Comparison of ENCODE assay signal across 3 cellular contexts in the genomic region with DNA sequence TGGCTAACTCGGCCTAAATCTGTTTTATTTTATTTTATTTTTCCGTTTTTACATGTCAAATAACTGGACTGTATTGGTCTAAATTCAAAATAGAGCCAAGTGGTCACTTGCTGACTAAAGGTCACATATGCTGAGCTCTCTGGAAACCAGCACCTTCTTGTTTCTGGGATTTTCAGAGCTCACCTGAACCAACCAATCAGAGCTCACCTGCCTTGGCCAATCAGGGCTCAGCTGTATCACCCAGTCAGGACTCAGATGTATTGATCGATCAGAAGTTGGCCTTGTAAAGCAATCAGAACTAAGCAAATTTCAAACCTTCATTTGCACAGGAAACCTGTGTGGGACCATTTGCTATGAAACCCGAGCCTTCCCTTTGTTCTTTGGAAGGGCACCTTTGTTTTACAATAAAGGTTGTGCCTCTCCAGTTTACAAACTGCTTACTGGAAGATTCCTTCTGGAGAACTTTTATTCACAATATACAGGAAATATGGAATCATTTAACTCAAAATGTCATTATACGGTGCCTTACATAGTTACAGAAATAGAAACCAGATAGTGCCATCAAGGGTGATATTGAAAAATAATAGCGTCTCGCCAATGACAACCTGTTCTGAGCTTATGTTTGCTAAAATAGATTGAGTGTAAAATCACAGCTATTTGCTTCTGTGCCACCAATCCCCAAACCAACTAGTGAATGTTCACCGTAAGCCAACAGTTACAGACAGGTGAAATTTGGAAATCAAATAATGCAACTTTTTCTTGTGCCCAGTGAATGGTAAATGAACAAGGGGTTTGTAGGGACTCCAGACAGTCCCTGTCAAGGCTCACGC.
A peak's percentile ranks its signal among the peaks of the same experiment; 100 is the strongest.
TF ChIP-seq lines count a peak whose summit lies in the region.

No MANE protein-coding gene starts in this region.

TF ChIP-seq in A549, 52 proteins besides CTCF, POLR2A, EP300 and RAD21:
- TF ChIP-seq, protein P1, sequence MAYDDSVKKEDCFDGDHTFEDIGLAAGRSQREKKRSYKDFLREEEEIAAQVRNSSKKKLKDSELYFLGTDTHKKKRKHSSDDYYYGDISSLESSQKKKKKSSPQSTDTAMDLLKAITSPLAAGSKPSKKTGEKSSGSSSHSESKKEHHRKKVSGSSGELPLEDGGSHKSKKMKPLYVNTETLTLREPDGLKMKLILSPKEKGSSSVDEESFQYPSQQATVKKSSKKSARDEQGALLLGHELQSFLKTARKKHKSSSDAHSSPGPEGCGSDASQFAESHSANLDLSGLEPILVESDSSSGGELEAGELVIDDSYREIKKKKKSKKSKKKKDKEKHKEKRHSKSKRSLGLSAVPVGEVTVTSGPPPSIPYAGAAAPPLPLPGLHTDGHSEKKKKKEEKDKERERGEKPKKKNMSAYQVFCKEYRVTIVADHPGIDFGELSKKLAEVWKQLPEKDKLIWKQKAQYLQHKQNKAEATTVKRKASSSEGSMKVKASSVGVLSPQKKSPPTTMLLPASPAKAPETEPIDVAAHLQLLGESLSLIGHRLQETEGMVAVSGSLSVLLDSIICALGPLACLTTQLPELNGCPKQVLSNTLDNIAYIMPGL (CRISPR knock-in tag; IDR thresholded peaks at IDR 0.05; ENCODE audit: borderline replicate concordance): no peak
- TF ChIP-seq HEYL (CRISPR knock-in tag; IDR thresholded peaks at IDR 0.05): no peak
TF ChIP-seq in A549: peak in this region for 0.

TF ChIP-seq in GM23338, 12 proteins besides CTCF, POLR2A, EP300 and RAD21:
- TF ChIP-seq JUNB (IDR thresholded peaks at IDR 0.05; ENCODE audit: unreplicated experiment): no peak
- no peak for TF ChIP-seq NANOG (IDR thresholded peaks at IDR 0.05; ENCODE audit: borderline replicate concordance)
- no peak for TF ChIP-seq EZH2 (IDR thresholded peaks at IDR 0.05; ENCODE audit: low read depth, unreplicated experiment)

TF ChIP-seq in HepG2, 621 proteins besides CTCF, POLR2A, EP300 and RAD21 (continues in another document):
- no peak for TF ChIP-seq JUND (CRISPR knock-in tag; IDR thresholded peaks at IDR 0.05)
- peak; percentile 76 for TF ChIP-seq HDAC1 (CRISPR knock-in tag; IDR thresholded peaks at IDR 0.05)
- no peak for TF ChIP-seq TP53 (CRISPR knock-in tag; conservative IDR thresholded peaks at IDR 0.05)
- peak; percentile 42; the same call in 1 of the 2 replicates for TF ChIP-seq BCL6 (CRISPR knock-in tag; IDR thresholded peaks at IDR 0.05)
- TF ChIP-seq ZNF788 (CRISPR knock-in tag; IDR thresholded peaks at IDR 0.05; ENCODE audit: borderline replicate concordance): no peak
- no peak for TF ChIP-seq SATB2 (CRISPR knock-in tag; IDR thresholded peaks at IDR 0.05)
- no peak for TF ChIP-seq CHCHD3 (CRISPR knock-in tag; IDR thresholded peaks at IDR 0.05)
- TF ChIP-seq ZNF660 (CRISPR knock-in tag; IDR thresholded peaks at IDR 0.05; ENCODE audit: borderline replicate concordance, low read depth): no peak
- peak; percentile 75; the same call in 1 of the 2 replicates for TF ChIP-seq ZNF292 (CRISPR knock-in tag; IDR thresholded peaks at IDR 0.05; ENCODE audit: borderline replicate concordance, low read depth)
- 0 out of 2 replicates have a peak, but pooled peaks have one; percentile 11 for TF ChIP-seq TOPORS (CRISPR knock-in tag; IDR thresholded peaks at IDR 0.05)
- TF ChIP-seq TCF7 (IDR thresholded peaks at IDR 0.05; ENCODE audit: low read depth): peak; percentile 75
- peak; percentile 52; the same call in 1 of the 2 replicates for TF ChIP-seq NR2F6 (IDR thresholded peaks at IDR 0.05)
- TF ChIP-seq NR2F6 (CRISPR knock-in tag; IDR thresholded peaks at IDR 0.05): peak; percentile 76
- TF ChIP-seq KAT2B (IDR thresholded peaks at IDR 0.05; ENCODE audit: borderline replicate concordance, low read depth, low read length): peak; percentile 77
- TF ChIP-seq, protein P2, sequence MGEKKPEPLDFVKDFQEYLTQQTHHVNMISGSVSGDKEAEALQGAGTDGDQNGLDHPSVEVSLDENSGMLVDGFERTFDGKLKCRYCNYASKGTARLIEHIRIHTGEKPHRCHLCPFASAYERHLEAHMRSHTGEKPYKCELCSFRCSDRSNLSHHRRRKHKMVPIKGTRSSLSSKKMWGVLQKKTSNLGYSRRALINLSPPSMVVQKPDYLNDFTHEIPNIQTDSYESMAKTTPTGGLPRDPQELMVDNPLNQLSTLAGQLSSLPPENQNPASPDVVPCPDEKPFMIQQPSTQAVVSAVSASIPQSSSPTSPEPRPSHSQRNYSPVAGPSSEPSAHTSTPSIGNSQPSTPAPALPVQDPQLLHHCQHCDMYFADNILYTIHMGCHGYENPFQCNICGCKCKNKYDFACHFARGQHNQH (CRISPR knock-in tag; IDR thresholded peaks at IDR 0.05): 0 out of 2 replicates have a peak, but pooled peaks have one; percentile 30
- TF ChIP-seq, protein P3, sequence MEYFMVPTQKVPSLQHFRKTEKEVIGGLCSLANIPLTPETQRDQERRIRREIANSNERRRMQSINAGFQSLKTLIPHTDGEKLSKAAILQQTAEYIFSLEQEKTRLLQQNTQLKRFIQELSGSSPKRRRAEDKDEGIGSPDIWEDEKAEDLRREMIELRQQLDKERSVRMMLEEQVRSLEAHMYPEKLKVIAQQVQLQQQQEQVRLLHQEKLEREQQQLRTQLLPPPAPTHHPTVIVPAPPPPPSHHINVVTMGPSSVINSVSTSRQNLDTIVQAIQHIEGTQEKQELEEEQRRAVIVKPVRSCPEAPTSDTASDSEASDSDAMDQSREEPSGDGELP (IDR thresholded peaks at IDR 0.05; ENCODE audit: borderline replicate concordance, low read depth): peak; percentile 52; the same call in 1 of the 2 replicates
- TF ChIP-seq SOX5 (CRISPR knock-in tag; IDR thresholded peaks at IDR 0.05; ENCODE audit: borderline replicate concordance): peak; percentile 96
- TF ChIP-seq KDM1A (CRISPR knock-in tag; IDR thresholded peaks at IDR 0.05): peak; percentile 89; the same call in 1 of the 2 replicates
- no peak for TF ChIP-seq FOXC1 (CRISPR knock-in tag; IDR thresholded peaks at IDR 0.05; ENCODE audit: borderline replicate concordance)
- TF ChIP-seq CEBPG (CRISPR knock-in tag; IDR thresholded peaks at IDR 0.05): peak; percentile 60
- TF ChIP-seq IKZF4 (CRISPR knock-in tag; IDR thresholded peaks at IDR 0.05; ENCODE audit: borderline replicate concordance, low read depth, not compliant biosample characterization): no peak
- no peak for TF ChIP-seq FOXA1 (IDR thresholded peaks at IDR 0.05)
- peak; percentile 30; the same call in 1 of the 2 replicates for TF ChIP-seq FOXA1 (CRISPR knock-in tag; IDR thresholded peaks at IDR 0.05)
- peak; percentile 46; the same call in 1 of the 2 replicates for TF ChIP-seq NR2C2 (CRISPR knock-in tag; IDR thresholded peaks at IDR 0.05; ENCODE audit: borderline replicate concordance)
- no peak for TF ChIP-seq MZF1 (CRISPR knock-in tag; IDR thresholded peaks at IDR 0.05; ENCODE audit: borderline replicate concordance)
- TF ChIP-seq NFYC (CRISPR knock-in tag; IDR thresholded peaks at IDR 0.05): peak; percentile 88
- TF ChIP-seq CREB1 (IDR thresholded peaks at IDR 0.05): no peak
- TF ChIP-seq CREB1 (CRISPR knock-in tag; IDR thresholded peaks at IDR 0.05): peak; percentile 85
- peak; percentile 33; the same call in 1 of the 2 replicates for TF ChIP-seq ZNF205 (CRISPR knock-in tag; IDR thresholded peaks at IDR 0.05)
- TF ChIP-seq, protein P4, sequence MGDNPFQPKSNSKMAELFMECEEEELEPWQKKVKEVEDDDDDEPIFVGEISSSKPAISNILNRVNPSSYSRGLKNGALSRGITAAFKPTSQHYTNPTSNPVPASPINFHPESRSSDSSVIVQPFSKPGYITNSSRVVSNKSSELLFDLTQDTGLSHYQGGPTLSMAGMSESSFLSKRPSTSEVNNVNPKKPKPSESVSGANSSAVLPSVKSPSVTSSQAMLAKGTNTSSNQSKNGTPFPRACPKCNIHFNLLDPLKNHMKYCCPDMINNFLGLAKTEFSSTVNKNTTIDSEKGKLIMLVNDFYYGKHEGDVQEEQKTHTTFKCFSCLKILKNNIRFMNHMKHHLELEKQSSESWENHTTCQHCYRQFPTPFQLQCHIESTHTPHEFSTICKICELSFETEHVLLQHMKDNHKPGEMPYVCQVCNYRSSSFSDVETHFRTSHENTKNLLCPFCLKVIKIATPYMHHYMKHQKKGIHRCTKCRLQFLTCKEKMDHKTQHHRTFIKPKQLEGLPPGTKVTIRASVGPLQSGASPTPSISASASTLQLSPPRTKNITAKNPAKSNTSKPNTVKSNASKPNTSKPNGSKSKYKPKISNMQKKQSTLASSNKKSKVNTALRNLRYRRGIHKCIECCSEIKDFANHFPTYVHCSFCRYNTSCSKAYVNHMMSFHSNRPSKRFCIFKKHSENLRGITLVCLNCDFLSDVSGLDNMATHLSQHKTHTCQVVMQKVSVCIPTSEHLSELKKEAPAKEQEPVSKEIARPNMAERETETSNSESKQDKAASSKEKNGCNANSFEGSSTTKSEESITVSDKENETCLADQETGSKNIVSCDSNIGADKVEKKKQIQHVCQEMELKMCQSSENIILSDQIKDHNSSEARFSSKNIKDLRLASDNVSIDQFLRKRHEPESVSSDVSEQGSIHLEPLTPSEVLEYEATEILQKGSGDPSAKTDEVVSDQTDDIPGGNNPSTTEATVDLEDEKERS (CRISPR knock-in tag; IDR thresholded peaks at IDR 0.05): peak; percentile 86
- TF ChIP-seq KAT8 (CRISPR knock-in tag; IDR thresholded peaks at IDR 0.05): 0 out of 2 replicates have a peak, but pooled peaks have one; percentile 20
- TF ChIP-seq TBX3 (IDR thresholded peaks at IDR 0.05; ENCODE audit: borderline replicate concordance): peak; percentile 24; the same call in 1 of the 2 replicates
- TF ChIP-seq PHF21A (CRISPR knock-in tag; IDR thresholded peaks at IDR 0.05): peak; percentile 100
- TF ChIP-seq SMAD9 (CRISPR knock-in tag; IDR thresholded peaks at IDR 0.05): no peak
- peak; percentile 72 for TF ChIP-seq TBX2 (CRISPR knock-in tag; IDR thresholded peaks at IDR 0.05; ENCODE audit: borderline replicate concordance)
- TF ChIP-seq ZMYM3 (CRISPR knock-in tag; IDR thresholded peaks at IDR 0.05): no peak
- no peak for TF ChIP-seq ZNF274 (CRISPR knock-in tag; IDR thresholded peaks at IDR 0.05)
- TF ChIP-seq SALL1 (CRISPR knock-in tag; IDR thresholded peaks at IDR 0.05): peak; percentile 92
- TF ChIP-seq HNF4A (CRISPR knock-in tag; IDR thresholded peaks at IDR 0.05): peak; percentile 70
- TF ChIP-seq TAF1 (CRISPR knock-in tag; IDR thresholded peaks at IDR 0.05): no peak
- TF ChIP-seq, protein P5, sequence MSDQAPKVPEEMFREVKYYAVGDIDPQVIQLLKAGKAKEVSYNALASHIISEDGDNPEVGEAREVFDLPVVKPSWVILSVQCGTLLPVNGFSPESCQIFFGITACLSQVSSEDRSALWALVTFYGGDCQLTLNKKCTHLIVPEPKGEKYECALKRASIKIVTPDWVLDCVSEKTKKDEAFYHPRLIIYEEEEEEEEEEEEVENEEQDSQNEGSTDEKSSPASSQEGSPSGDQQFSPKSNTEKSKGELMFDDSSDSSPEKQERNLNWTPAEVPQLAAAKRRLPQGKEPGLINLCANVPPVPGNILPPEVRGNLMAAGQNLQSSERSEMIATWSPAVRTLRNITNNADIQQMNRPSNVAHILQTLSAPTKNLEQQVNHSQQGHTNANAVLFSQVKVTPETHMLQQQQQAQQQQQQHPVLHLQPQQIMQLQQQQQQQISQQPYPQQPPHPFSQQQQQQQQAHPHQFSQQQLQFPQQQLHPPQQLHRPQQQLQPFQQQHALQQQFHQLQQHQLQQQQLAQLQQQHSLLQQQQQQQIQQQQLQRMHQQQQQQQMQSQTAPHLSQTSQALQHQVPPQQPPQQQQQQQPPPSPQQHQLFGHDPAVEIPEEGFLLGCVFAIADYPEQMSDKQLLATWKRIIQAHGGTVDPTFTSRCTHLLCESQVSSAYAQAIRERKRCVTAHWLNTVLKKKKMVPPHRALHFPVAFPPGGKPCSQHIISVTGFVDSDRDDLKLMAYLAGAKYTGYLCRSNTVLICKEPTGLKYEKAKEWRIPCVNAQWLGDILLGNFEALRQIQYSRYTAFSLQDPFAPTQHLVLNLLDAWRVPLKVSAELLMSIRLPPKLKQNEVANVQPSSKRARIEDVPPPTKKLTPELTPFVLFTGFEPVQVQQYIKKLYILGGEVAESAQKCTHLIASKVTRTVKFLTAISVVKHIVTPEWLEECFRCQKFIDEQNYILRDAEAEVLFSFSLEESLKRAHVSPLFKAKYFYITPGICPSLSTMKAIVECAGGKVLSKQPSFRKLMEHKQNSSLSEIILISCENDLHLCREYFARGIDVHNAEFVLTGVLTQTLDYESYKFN (CRISPR knock-in tag; conservative IDR thresholded peaks at IDR 0.05): peak; percentile 88
- no peak for TF ChIP-seq SOX6 (IDR thresholded peaks at IDR 0.05)
- peak; percentile 99 for TF ChIP-seq SOX6 (CRISPR knock-in tag; IDR thresholded peaks at IDR 0.05)
- no peak for TF ChIP-seq ZNF768 (CRISPR knock-in tag; IDR thresholded peaks at IDR 0.05)
- TF ChIP-seq, protein P6, sequence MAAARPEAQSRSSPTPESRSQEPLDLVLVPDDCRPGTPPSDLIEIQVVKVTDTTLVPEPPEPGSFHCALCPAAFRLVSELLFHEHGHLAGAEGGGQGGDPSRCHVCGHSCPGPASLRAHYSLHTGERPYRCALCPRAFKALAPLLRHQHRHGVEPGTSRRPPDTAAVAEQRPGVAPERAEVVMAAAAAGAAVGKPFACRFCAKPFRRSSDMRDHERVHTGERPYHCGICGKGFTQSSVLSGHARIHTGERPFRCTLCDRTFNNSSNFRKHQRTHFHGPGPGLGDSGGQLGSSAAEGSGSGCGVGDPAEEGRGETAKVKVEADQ (CRISPR knock-in tag; IDR thresholded peaks at IDR 0.05; ENCODE audit: borderline replicate concordance): peak; percentile 85
- no peak for TF ChIP-seq MYC (CRISPR knock-in tag; IDR thresholded peaks at IDR 0.05; ENCODE audit: borderline replicate concordance)
- TF ChIP-seq ELF3 (CRISPR knock-in tag; IDR thresholded peaks at IDR 0.05): peak; percentile 51
- no peak for TF ChIP-seq MAZ (IDR thresholded peaks at IDR 0.05; ENCODE audit: borderline replicate concordance, low read depth, low read length)
- peak; percentile 53; the same call in 1 of the 2 replicates for TF ChIP-seq MAZ (CRISPR knock-in tag; IDR thresholded peaks at IDR 0.05; ENCODE audit: low read depth)
- peak; percentile 72; the same call in 1 of the 2 replicates for TF ChIP-seq CHD4 (IDR thresholded peaks at IDR 0.05; ENCODE audit: borderline replicate concordance, low read length)
- TF ChIP-seq NFATC3 (CRISPR knock-in tag; IDR thresholded peaks at IDR 0.05): 0 out of 2 replicates have a peak, but pooled peaks have one; percentile 16
- 0 out of 2 replicates have a peak, but pooled peaks have one; percentile 45 for TF ChIP-seq SRF (IDR thresholded peaks at IDR 0.05; ENCODE audit: low read depth, low read length)
- TF ChIP-seq, protein P7, sequence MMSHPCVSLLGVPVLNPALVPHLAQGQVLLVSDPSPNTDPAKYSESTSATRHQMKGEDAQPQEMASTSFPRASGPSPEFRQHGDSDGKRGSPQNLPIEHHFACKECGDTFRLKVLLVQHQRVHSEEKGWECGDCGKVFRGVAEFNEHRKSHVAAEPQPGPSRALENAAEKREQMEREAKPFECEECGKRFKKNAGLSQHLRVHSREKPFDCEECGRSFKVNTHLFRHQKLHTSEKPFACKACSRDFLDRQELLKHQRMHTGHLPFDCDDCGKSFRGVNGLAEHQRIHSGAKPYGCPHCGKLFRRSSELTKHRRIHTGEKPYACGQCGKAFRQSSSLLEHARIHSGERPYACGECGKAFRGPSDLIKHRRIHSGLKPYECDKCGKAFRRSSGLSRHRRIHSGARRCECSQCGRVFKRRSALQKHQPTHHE (CRISPR knock-in tag; IDR thresholded peaks at IDR 0.05; ENCODE audit: borderline replicate concordance): 0 out of 2 replicates have a peak, but pooled peaks have one; percentile 19
- peak; percentile 42; the same call in 1 of the 2 replicates for TF ChIP-seq HHEX (CRISPR knock-in tag; IDR thresholded peaks at IDR 0.05)
- peak; percentile 84; the same call in 1 of the 2 replicates for TF ChIP-seq PITX1 (CRISPR knock-in tag; IDR thresholded peaks at IDR 0.05)
- peak; percentile 85; the same call in 1 of the 2 replicates for TF ChIP-seq ZNF878 (CRISPR knock-in tag; IDR thresholded peaks at IDR 0.05)
- peak; percentile 55 for TF ChIP-seq ASH2L (IDR thresholded peaks at IDR 0.05; ENCODE audit: insufficient read length, low read depth, low read length)
